ENCODE assay signal across 12 cellular contexts in the genomic region with DNA sequence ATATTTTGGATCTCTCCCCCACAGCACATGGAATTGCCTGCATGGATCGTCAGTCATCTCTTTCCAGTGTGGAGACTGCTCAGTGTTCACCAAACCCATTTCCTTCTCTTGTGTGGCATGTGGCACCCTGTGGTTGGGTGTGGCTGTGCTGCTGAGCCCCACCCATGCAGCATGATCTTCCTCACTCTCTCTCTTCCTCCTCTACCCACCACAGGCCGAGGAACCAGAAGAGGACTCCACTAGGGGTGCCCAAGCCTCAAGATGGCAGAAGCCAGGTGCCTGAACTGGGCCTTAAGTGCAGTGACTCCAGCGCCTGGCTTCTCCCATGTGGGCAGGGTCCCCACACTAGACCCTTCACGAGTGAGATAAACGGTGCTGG.
DNase-seq lines count a peak whose midpoint lies in the region; ATAC-seq and TF ChIP-seq lines count a peak whose summit lies in the region.
"Had no signal": no experiment of that assay in that cellular context is flagged by ENCODE, and none has a peak within 500 bp of the region (broad histone marks: within the 10 kb centered on the region; RNA-seq: fewer than 3 reads in every experiment).

No MANE protein-coding gene starts in this region.

- H3K9me3 Mint-ChIP-seq in naive thymus-derived CD4-positive, alpha-beta T cell, result peaks cover 0 to 6% (median 0%) of the 10 kb centered on the region in 11 donors
- H3K9me3 Mint-ChIP-seq: type B pancreatic cell had no signal

- H3K36me3 ChIP-seq in Peyer's patch, result peaks cover 0 to 74% (median 0%) of the 10 kb centered on the region in 3 donors
- H3K36me3 ChIP-seq in naive thymus-derived CD4-positive, alpha-beta T cell (ENCODE audit: control insufficient read depth in 2 of 3, insufficient read depth in 3 of 3, low read length in 3 of 3), result peaks cover 41 to 86% (median 66%) of the 10 kb centered on the region in 3 experiments
- no peaks in the 10 kb centered on the region for H3K36me3 ChIP-seq in testis (ENCODE audit: low read depth, missing control alignments)

- 79 to 82% methylated on average over 5 of the region's 5 CpGs for WGBS in testis, 2 donors

- no peaks in the 10 kb centered on the region for H3K27me3 Mint-ChIP-seq in naive thymus-derived CD4-positive, alpha-beta T cell
- H3K27me3 Mint-ChIP-seq: type B pancreatic cell had no signal

- DNase-seq in GM12865 (ENCODE audit: low read depth) (peak; percentile 42), Peyer's patch (peak in 2 of 3 donors; percentile 41 to 63), NCI-H2196 (lab: John Stamatoyannopoulos, UW; ENCODE audit: unreplicated experiment) (no peak), kidney tubule cell (ENCODE audit: low spot score) (no peak), DMS153 treated with DMSO at 0.1 percent for 48 hours (lab: John Stamatoyannopoulos, UW; ENCODE audit: unreplicated experiment) (no peak), testis (no peak)
- peak; percentile 53 for DNase-seq in activated T-cell treated with anti-CD3 and anti-CD28 coated beads, Interleukin-2, amount 50 U/mL, for 1 hour
- peak in 7 of 9 donors; percentile 52 to 70 (median 63) for DNase-seq in naive thymus-derived CD4-positive, alpha-beta T cell
- DNase-seq: mesenchymal stem cell, NCI-H1105, SJCRH30 had no signal

- TF ChIP-seq CTCF in GM12865 (IDR thresholded peaks at IDR 0.05; ENCODE audit: insufficient read depth, low read depth, low read length, missing control alignments), result no peak
- TF ChIP-seq CTCF in Peyer's patch (IDR thresholded peaks at IDR 0.05), result peak in 1 of 6 experiments; percentile 3
- TF ChIP-seq CTCF in testis (IDR thresholded peaks at IDR 0.05), result no peak

- POLR2A ChIA-PET in naive thymus-derived CD4-positive, alpha-beta T cell (lab: Charles Lee), result interaction anchor here (0.6 to 2.5 kb wide), 5 partner anchors 10 to 801 kb away, joined by 3 to 15 read pairs (median 3); a partner anchor contains a TSS

- intact Hi-C loops in naive thymus-derived CD4-positive, alpha-beta T cell (cut with micrococcal nuclease), result loop anchor here in 1 of 2 donors (1.0 to 2.0 kb wide), 2 partner anchors 14 to 107 kb away; no protein-coding TSS in a partner anchor
- intact Hi-C loops in testis (cut with DNase I; ENCODE audit: low total_unique reads), result no loop called here

- H3K27ac ChIP-seq in Peyer's patch, result no peak overlapping the region
- peak overlapping the region; percentile 68 for H3K27ac ChIP-seq in naive thymus-derived CD4-positive, alpha-beta T cell (ENCODE audit: low read depth, low read length)
- H3K27ac ChIP-seq in testis, result no peak overlapping the region
- H3K27ac ChIP-seq: SJCRH30 had no signal

- peak overlapping the region; percentile 74 to 99 (median 94) for H3K27ac Mint-ChIP-seq in naive thymus-derived CD4-positive, alpha-beta T cell
- H3K27ac Mint-ChIP-seq: type B pancreatic cell had no signal

- CTCF ChIA-PET in naive thymus-derived CD4-positive, alpha-beta T cell (lab: Charles Lee), result interaction anchor here (0.8 to 1.8 kb wide), 2 partner anchors 62 to 136 kb away, joined by 3 to 7 read pairs; no protein-coding TSS in a partner anchor

- TF ChIP-seq POLR2A in Peyer's patch (IDR thresholded peaks at IDR 0.05) (no peak), testis (IDR thresholded peaks at IDR 0.05) (no peak)

- H3K4me3 ChIP-seq in GM12865 (ENCODE audit: low read depth, low read length), result no peak overlapping the region
- no peak overlapping the region for H3K4me3 ChIP-seq in Peyer's patch
- peak overlapping the region; percentile 17 for H3K4me3 ChIP-seq in naive thymus-derived CD4-positive, alpha-beta T cell (ENCODE audit: low read length)
- H3K4me3 ChIP-seq in testis, result no peak overlapping the region
- H3K4me3 ChIP-seq: SJCRH30 had no signal

- H3K9me3 ChIP-seq in Peyer's patch (no peaks in the 10 kb centered on the region), testis (no peaks in the 10 kb centered on the region)
- no peaks in the 10 kb centered on the region for H3K9me3 ChIP-seq in naive thymus-derived CD4-positive, alpha-beta T cell (ENCODE audit: control insufficient read depth in 2 of 3, low read length in 3 of 3)
- H3K9me3 ChIP-seq: SJCRH30 had no signal

- H3K4me1 Mint-ChIP-seq in naive thymus-derived CD4-positive, alpha-beta T cell, result peaks cover 42 to 84% (median 66%) of the 10 kb centered on the region in 7 donors

- H3K27me3 ChIP-seq in Peyer's patch (no peaks in the 10 kb centered on the region), testis (no peaks in the 10 kb centered on the region)
- no peaks in the 10 kb centered on the region for H3K27me3 ChIP-seq in naive thymus-derived CD4-positive, alpha-beta T cell (ENCODE audit: control insufficient read depth in 2 of 2, insufficient read depth in 2 of 2, low read length in 2 of 2)
- H3K27me3 ChIP-seq: SJCRH30 had no signal

- ATAC-seq in naive thymus-derived CD4-positive, alpha-beta T cell, result peak; percentile 74

- peaks cover 19 to 68% (median 55%) of the 10 kb centered on the region in 5 donors for H3K36me3 Mint-ChIP-seq in naive thymus-derived CD4-positive, alpha-beta T cell

- H3K4me3 Mint-ChIP-seq in naive thymus-derived CD4-positive, alpha-beta T cell, result peak overlapping the region; percentile 7 to 79 (median 68)
- H3K4me3 Mint-ChIP-seq: type B pancreatic cell had no signal

- peaks cover 0 to 6% (median 1%) of the 10 kb centered on the region in 4 donors for H3K4me1 ChIP-seq in Peyer's patch
- peaks cover 38 to 41% of the 10 kb centered on the region in 2 donors for H3K4me1 ChIP-seq in naive thymus-derived CD4-positive, alpha-beta T cell (ENCODE audit: control insufficient read depth in 2 of 2, insufficient read depth in 2 of 2, low read length in 2 of 2)
- H3K4me1 ChIP-seq in testis, result no peaks in the 10 kb centered on the region
- H3K4me1 ChIP-seq: SJCRH30 had no signal

Comparison
In these comparisons a context has a peak if more than half of its experiments do, and no peak if none do; other contexts are left out.
1. DNase-seq: peak in GM12865 (single experiment), Peyer's patch (2 of 3), activated T-cell treated with anti-CD3 and anti-CD28 coated beads, Interleukin-2, amount 50 U/mL, for 1 hour (single experiment) and naive thymus-derived CD4-positive, alpha-beta T cell (7 of 9); none in NCI-H2196 (single experiment), kidney tubule cell (single experiment), DMS153 treated with DMSO at 0.1 percent for 48 hours (single experiment) and testis (single experiment).